Comparison of ENCODE assay signal across 8 cellular contexts in the genomic region with DNA sequence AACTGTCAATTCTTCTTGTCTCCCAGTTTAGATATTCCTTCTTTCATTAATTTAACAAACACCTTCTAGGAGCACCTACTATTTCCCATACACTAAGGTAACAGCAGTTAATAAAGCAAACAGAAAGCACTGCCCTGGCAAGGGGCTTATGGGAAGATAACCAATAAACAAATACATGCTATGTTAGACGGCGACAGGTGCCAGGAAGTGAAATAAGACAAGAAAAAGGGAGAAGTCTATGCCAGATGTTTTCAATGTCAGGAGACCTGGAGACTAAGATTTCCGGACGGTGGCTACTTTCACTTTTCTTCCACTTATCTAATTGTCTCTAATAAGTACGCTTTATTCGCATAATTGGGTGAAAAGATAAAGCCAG. TPM values are rescaled to one million over a fixed set of nuclear protein-coding genes. Genes with fewer than 3 reads are reported as not detected.
DNase-seq lines count a peak whose midpoint lies in the region; ATAC-seq, FAIRE-seq and TF ChIP-seq lines count a peak whose summit lies in the region.

No MANE protein-coding gene starts in this region.

- TF ChIP-seq CTCF in kidney (IDR thresholded peaks at IDR 0.05; ENCODE audit: borderline replicate concordance, extremely low read depth, insufficient read depth) = no peak

- H3K9ac ChIP-seq in kidney (ENCODE audit: low read length in 2 of 2) = peak overlapping the region; percentile 21 to 81
- H3K9ac ChIP-seq in stomach smooth muscle (ENCODE audit: low read length in 2 of 2) = peak overlapping the region; percentile 89 to 92

- H3K4me1 ChIP-seq in kidney (ENCODE audit: control insufficient read depth in 1 of 2, insufficient read depth in 1 of 2, low read depth in 1 of 2, low read length in 2 of 2) (peaks cover 0 to 9% of the 10 kb centered on the region in 2 donors), stomach smooth muscle (ENCODE audit: control insufficient read depth, insufficient read depth, low read length) (peaks cover 12% of the 10 kb centered on the region)

- DNase-seq in DMS53 (lab: John Stamatoyannopoulos, UW) (peak; percentile 28), DMS53 treated with DMSO at 0.1 percent for 48 hours (lab: John Stamatoyannopoulos, UW; ENCODE audit: unreplicated experiment) (no peak), M059J (ENCODE audit: low read depth) (peak; percentile 24), kidney (no peak), COLO829 (ENCODE audit: low spot score) (no peak)

- no peak for FAIRE-seq in kidney (lab: Jason Lieb, UNC)

- intact Hi-C loops in kidney (cut with DNase I) = no loop called here

- H3K27me3 ChIP-seq in stomach smooth muscle (ENCODE audit: control insufficient read depth in 1 of 2, insufficient read depth in 2 of 2, low read length in 2 of 2) = no peaks in the 10 kb centered on the region

- H3K36me3 ChIP-seq in kidney (ENCODE audit: control insufficient read depth in 1 of 2, insufficient read depth in 2 of 2, low read length in 2 of 2) (no peaks in the 10 kb centered on the region), stomach smooth muscle (ENCODE audit: control insufficient read depth in 2 of 2, insufficient read depth in 2 of 2, low read length in 2 of 2) (peaks cover 0 to 2% of the 10 kb centered on the region in 2 donors)

- peak overlapping the region; percentile 76 for H3K27ac ChIP-seq in angular gyrus (ENCODE audit: low read depth, low read length)
- H3K27ac ChIP-seq in kidney (ENCODE audit: low read depth in 2 of 2, low read length in 2 of 2) = peak overlapping the region; percentile 73 to 79
- peak overlapping the region; percentile 73 for H3K27ac ChIP-seq in stomach smooth muscle (ENCODE audit: low read length)

- H3K9me3 ChIP-seq in kidney (ENCODE audit: control insufficient read depth in 1 of 2, low read length in 2 of 2) = no peaks in the 10 kb centered on the region
- no peaks in the 10 kb centered on the region for H3K9me3 ChIP-seq in stomach smooth muscle (ENCODE audit: control insufficient read depth in 2 of 2, low read length in 2 of 2)

- peak overlapping the region; percentile 77 to 90 for H3K4me3 ChIP-seq in kidney (ENCODE audit: low read length in 2 of 2)
- peak overlapping the region; percentile 84 to 93 for H3K4me3 ChIP-seq in stomach smooth muscle (ENCODE audit: low read length in 2 of 2)

- ATAC-seq in GM21786 (IDR thresholded peaks at IDR 0.05; ENCODE audit: unreplicated experiment) = peak; percentile 43

RNA-seq across cellular contexts. Expression of a gene that starts 32.5 kb away (rescaled TPM):
- total RNA-seq in M059J (2014; rRNA removed; shearing (Covaris generic)) = 2.9 and 5.7 TPM in 2 replicates
- total RNA-seq in kidney = 19.6 TPM
- 2.3 TPM for polyA plus RNA-seq in kidney (ENCODE audit: insufficient read depth, low read depth, low replicate concordance)

RNA-seq across cellular contexts. Expression of a gene that starts 45.0 kb away (rescaled TPM):
- total RNA-seq in M059J (2014; rRNA removed; shearing (Covaris generic)) = 1.2 and 1.9 TPM in 2 replicates
- total RNA-seq in kidney = 7.9 TPM
- 2.2 TPM for polyA plus RNA-seq in kidney (ENCODE audit: insufficient read depth, low read depth, low replicate concordance)

Comparison
In these comparisons a context has a peak if more than half of its experiments do, and no peak if none do; other contexts are left out.
1. DNase-seq: peak in DMS53 (single experiment) and M059J (single experiment); none in DMS53 treated with DMSO at 0.1 percent for 48 hours (single experiment), kidney (single experiment) and COLO829 (single experiment).
2. Peak in every context shown above with its lines, with median percentiles within 50 percentile points of each other: H3K27ac ChIP-seq.